In the genomic region with DNA sequence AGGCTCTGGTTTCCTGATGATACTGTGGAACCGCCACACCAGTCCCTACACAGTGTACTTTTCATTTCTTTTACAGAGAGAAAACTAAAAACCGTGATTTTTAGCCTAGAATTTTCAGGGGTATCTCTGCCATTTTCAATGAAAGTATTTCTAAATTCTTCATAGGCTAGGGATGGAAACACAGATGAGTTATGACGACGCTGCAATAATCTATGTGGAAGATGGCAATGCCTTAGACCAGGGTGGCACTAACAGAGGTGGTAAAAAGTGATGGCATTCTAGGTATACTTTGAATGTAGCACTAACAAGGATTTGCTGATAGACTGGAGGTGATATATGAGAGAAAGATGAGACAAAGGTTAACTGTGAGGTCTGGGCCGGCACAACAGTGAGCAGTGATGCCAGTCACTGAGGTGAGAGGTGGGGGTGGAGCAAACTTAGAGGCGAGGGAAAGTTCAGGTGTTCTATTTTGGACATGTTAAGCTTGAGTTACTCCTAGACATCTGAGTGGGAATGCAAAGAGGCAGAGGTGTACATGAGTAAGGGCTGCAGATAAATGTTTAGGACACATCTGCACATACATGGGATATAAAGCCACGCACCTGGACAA, we compare ENCODE assay signal across 18 cellular contexts. TPM values are rescaled to one million over a fixed set of nuclear protein-coding genes. Genes with fewer than 3 reads are reported as not detected.
DNase-seq lines count a peak whose midpoint lies in the region; ATAC-seq, FAIRE-seq and TF ChIP-seq lines count a peak whose summit lies in the region.
"Had no signal": no experiment of that assay in that cellular context is flagged by ENCODE, and none has a peak within 500 bp of the region (broad histone marks: within the 10 kb centered on the region; RNA-seq: fewer than 3 reads in every experiment).

No MANE protein-coding gene starts in this region.

- TF ChIP-seq CTCF in A549 (IDR thresholded peaks at IDR 0.05) (no peak), SK-N-SH (IDR thresholded peaks at IDR 0.05) (no peak)

- no peaks in the 10 kb centered on the region for H3K79me2 ChIP-seq in SK-N-SH (ENCODE audit: insufficient read depth)

- H4K8ac ChIP-seq in mesenchymal stem cell (ENCODE audit: low read length) = no peak overlapping the region

- H3K9me3 ChIP-seq in A549 = no peaks in the 10 kb centered on the region
- no peaks in the 10 kb centered on the region for H3K9me3 ChIP-seq in SK-N-SH
- H3K9me3 ChIP-seq in mesenchymal stem cell (ENCODE audit: control insufficient read depth, low read length) = no peaks in the 10 kb centered on the region
- H3K9me3 ChIP-seq: testis had no signal

- TF ChIP-seq POLR2A in A549 (IDR thresholded peaks at IDR 0.05; ENCODE audit: low read length) = no peak

- H3K4ac ChIP-seq in mesenchymal stem cell (ENCODE audit: low read depth in 1 of 2, low read length in 2 of 2) = no peak overlapping the region

- H3K4me2 ChIP-seq in A549 (no peak overlapping the region), SK-N-SH (no peak overlapping the region), mesenchymal stem cell (ENCODE audit: low read length, poor library complexity, severe bottlenecking) (no peak overlapping the region)
- H3K4me2 ChIP-seq: PC-9 had no signal

- CTCF ChIA-PET in A549 (lab: Yijun Ruan, JAX) (no interaction called here), SK-N-SH (lab: Yijun Ruan, JAX) (no interaction called here)

- H3K9me2 ChIP-seq in SK-N-SH = no peaks in the 10 kb centered on the region

- TF ChIP-seq EP300 in A549 (IDR thresholded peaks at IDR 0.05) (no peak), SK-N-SH (IDR thresholded peaks at IDR 0.05; ENCODE audit: borderline replicate concordance in 1 of 2, low read depth in 1 of 2, low read length in 1 of 2) (no peak)

- 88% methylated on average over 7 of the region's 7 CpGs for WGBS in A549 (ENCODE audit: missing lambda C conversion rate)
- 94% methylated on average over 7 of the region's 7 CpGs for WGBS in SK-N-SH (ENCODE audit: low lambda C conversion rate)
- 96% methylated on average over 5 of the region's 7 CpGs for WGBS in mesenchymal stem cell

- DNase-seq in A549 (ENCODE audit: low read depth in 1 of 2, low spot score in 1 of 2) (no peak), SK-N-SH (no peak), mesenchymal stem cell (no peak), NCI-H446 treated with DMSO at 0.1 percent for 48 hours (lab: John Stamatoyannopoulos, UW) (no peak), midbrain (lab: John Stamatoyannopoulos, UW) (no peak)
- DNase-seq: ACHN; activated B cell treated with CpG ODN at 0.5 μM for 24 hours; activated CD8-positive, alpha-beta memory T cell treated with anti-CD3 and anti-CD28 coated beads, Interleukin-2, amount 50 U/mL, for 4 hours; GF-D8; KG1; NCI-H1417 treated with DMSO at 0.1 percent for 48 hours; PC-9; posterior cingulate gyrus; testis had no signal

- no peak for TF ChIP-seq RAD21 in A549 (conservative IDR thresholded peaks at IDR 0.05 in 1 of 2, IDR thresholded peaks at IDR 0.05 in 1 of 2)
- no peak for TF ChIP-seq RAD21 in SK-N-SH (IDR thresholded peaks at IDR 0.05; ENCODE audit: low read length)

- H3F3A ChIP-seq in SK-N-SH (replicated peaks; ENCODE audit: insufficient read depth) = no peaks in the 10 kb centered on the region

- H3K79me1 ChIP-seq in mesenchymal stem cell (replicated peaks; ENCODE audit: low read length, poor library complexity, severe bottlenecking) = no peaks in the 10 kb centered on the region

- H3K23ac ChIP-seq in mesenchymal stem cell (ENCODE audit: low read length in 2 of 2) = no peak overlapping the region

- no peak overlapping the region for H4K91ac ChIP-seq in mesenchymal stem cell (ENCODE audit: low read length)

- POLR2A ChIA-PET in A549 (lab: Yijun Ruan, JAX) (no interaction called here), SK-N-SH (lab: Yijun Ruan, JAX) (no interaction called here)

- ATAC-seq in A549 = no peak
- peak; percentile 18 for ATAC-seq in GM19023 (IDR thresholded peaks at IDR 0.05; ENCODE audit: unreplicated experiment)
- peak; percentile 18 for ATAC-seq in HG02678 (IDR thresholded peaks at IDR 0.05; ENCODE audit: unreplicated experiment)
- peak; percentile 10 for ATAC-seq in HG03457 (IDR thresholded peaks at IDR 0.05; ENCODE audit: unreplicated experiment)

- no peak overlapping the region for H3K14ac ChIP-seq in mesenchymal stem cell (ENCODE audit: low read length in 2 of 2)

- H3K36me3 ChIP-seq in SK-N-SH (replicated peaks in 1 of 2; ENCODE audit: control insufficient read depth in 1 of 2, insufficient read depth in 2 of 2, low read length in 1 of 2) = peaks cover 68 to 77% of the 10 kb centered on the region in 2 experiments
- peaks cover 12 to 72% of the 10 kb centered on the region in 2 experiments for H3K36me3 ChIP-seq in mesenchymal stem cell (ENCODE audit: control insufficient read depth in 1 of 2, insufficient read depth in 2 of 2, low read depth in 1 of 2, low read length in 2 of 2)

- no peak overlapping the region for H3K27ac ChIP-seq in A549
- no peak overlapping the region for H3K27ac ChIP-seq in SK-N-SH (ENCODE audit: low read depth in 2 of 2, low read length in 1 of 2)
- H3K27ac ChIP-seq in mesenchymal stem cell (ENCODE audit: low read length, poor library complexity, severe bottlenecking) = no peak overlapping the region
- H3K27ac ChIP-seq: PC-9, testis had no signal

- H2BK120ac ChIP-seq in mesenchymal stem cell (ENCODE audit: low read depth, low read length) = no peak overlapping the region

- no peaks in the 10 kb centered on the region for H4K20me1 ChIP-seq in SK-N-SH (ENCODE audit: insufficient read depth)

- no peak overlapping the region for H2BK5ac ChIP-seq in mesenchymal stem cell (ENCODE audit: low read depth, low read length, poor library complexity, severe bottlenecking)

- H3K18ac ChIP-seq in mesenchymal stem cell (ENCODE audit: low read depth in 1 of 2, low read length in 2 of 2) = no peak overlapping the region

- H3K4me3 ChIP-seq in A549 (no peak overlapping the region), SK-N-SH (ENCODE audit: low read depth in 2 of 2, low read length in 1 of 2) (no peak overlapping the region), mesenchymal stem cell (ENCODE audit: insufficient read depth in 1 of 2, low read depth in 1 of 2, low read length in 2 of 2) (no peak overlapping the region)
- H3K4me3 ChIP-seq: PC-9, testis had no signal

- H2BK12ac ChIP-seq in mesenchymal stem cell (ENCODE audit: low read length in 2 of 2) = no peak overlapping the region

- FAIRE-seq in A549 (lab: Jason Lieb, UNC) = no peak
- FAIRE-seq: islet of Langerhans had no signal

- H3K4me1 ChIP-seq in A549 = no peaks in the 10 kb centered on the region
- H3K4me1 ChIP-seq in SK-N-SH (ENCODE audit: control insufficient read depth in 1 of 2, insufficient read depth in 2 of 2, low read depth in 1 of 2, low read length in 1 of 2) = no peaks in the 10 kb centered on the region
- H3K4me1 ChIP-seq in mesenchymal stem cell (ENCODE audit: control insufficient read depth, insufficient read depth, low read depth, low read length) = no peaks in the 10 kb centered on the region
- H3K4me1 ChIP-seq: testis had no signal

- H3K9ac ChIP-seq in SK-N-SH (no peak overlapping the region), mesenchymal stem cell (ENCODE audit: low read length) (no peak overlapping the region)

- H3K27me3 ChIP-seq in SK-N-SH (ENCODE audit: insufficient read depth) (no peaks in the 10 kb centered on the region), mesenchymal stem cell (ENCODE audit: control insufficient read depth in 1 of 2, insufficient read depth in 1 of 2, low read length in 2 of 2) (no peaks in the 10 kb centered on the region)
- H3K27me3 ChIP-seq: testis had no signal

- no peak overlapping the region for H2AK5ac ChIP-seq in mesenchymal stem cell (ENCODE audit: low read length, severe bottlenecking)

- H2BK15ac ChIP-seq in mesenchymal stem cell (ENCODE audit: low read depth, poor library complexity, severe bottlenecking) = no peak overlapping the region

- H2AFZ ChIP-seq in SK-N-SH (ENCODE audit: low read depth) (no peak overlapping the region), mesenchymal stem cell (ENCODE audit: low read depth, low read length) (no peak overlapping the region)
- H2AFZ ChIP-seq: PC-9 had no signal

TF ChIP-seq in A549, 52 proteins besides CTCF, POLR2A, EP300 and RAD21:
- TF ChIP-seq MAFK (IDR thresholded peaks at IDR 0.05; ENCODE audit: partially characterized antibody) = peak; percentile 28
- TF ChIP-seq NFE2L2 (conservative IDR thresholded peaks at IDR 0.05; ENCODE audit: low read length) = no peak
TF ChIP-seq in A549: peak in this region for 1.

TF ChIP-seq in SK-N-SH, 30 proteins besides CTCF, POLR2A, EP300 and RAD21 (continues in another document):
- TF ChIP-seq, protein P1, sequence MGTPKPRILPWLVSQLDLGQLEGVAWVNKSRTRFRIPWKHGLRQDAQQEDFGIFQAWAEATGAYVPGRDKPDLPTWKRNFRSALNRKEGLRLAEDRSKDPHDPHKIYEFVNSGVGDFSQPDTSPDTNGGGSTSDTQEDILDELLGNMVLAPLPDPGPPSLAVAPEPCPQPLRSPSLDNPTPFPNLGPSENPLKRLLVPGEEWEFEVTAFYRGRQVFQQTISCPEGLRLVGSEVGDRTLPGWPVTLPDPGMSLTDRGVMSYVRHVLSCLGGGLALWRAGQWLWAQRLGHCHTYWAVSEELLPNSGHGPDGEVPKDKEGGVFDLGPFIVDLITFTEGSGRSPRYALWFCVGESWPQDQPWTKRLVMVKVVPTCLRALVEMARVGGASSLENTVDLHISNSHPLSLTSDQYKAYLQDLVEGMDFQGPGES (IDR thresholded peaks at IDR 0.05; ENCODE audit: low read depth, low read length) = no peak
- TF ChIP-seq RXRA (IDR thresholded peaks at IDR 0.05; ENCODE audit: borderline replicate concordance, low read depth) = no peak
- no peak for TF ChIP-seq JUND (IDR thresholded peaks at IDR 0.05)
- no peak for TF ChIP-seq TEAD4 (IDR thresholded peaks at IDR 0.05; ENCODE audit: borderline replicate concordance, insufficient read depth)
- no peak for TF ChIP-seq RCOR1 (IDR thresholded peaks at IDR 0.05; ENCODE audit: low read length)
- no peak for TF ChIP-seq RFX5 (IDR thresholded peaks at IDR 0.05; ENCODE audit: low read length)
- TF ChIP-seq, protein P2, sequence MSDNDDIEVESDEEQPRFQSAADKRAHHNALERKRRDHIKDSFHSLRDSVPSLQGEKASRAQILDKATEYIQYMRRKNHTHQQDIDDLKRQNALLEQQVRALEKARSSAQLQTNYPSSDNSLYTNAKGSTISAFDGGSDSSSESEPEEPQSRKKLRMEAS (IDR thresholded peaks at IDR 0.05; ENCODE audit: low read depth) = no peak

RNA-seq across cellular contexts. Expression of a gene that starts 56.4 kb away (rescaled TPM):
- polyA plus RNA-seq in A549 (2011; rRNA removed) = 17.5 and 23.3 TPM in 2 replicates
- 5.4 and 5.9 TPM in 2 replicates for polyA plus RNA-seq in A549 (2012; cell fraction: cytosol; rRNA removed)
- 4.9 and 6.3 TPM in 2 replicates for polyA plus RNA-seq in A549 (2012; cell fraction: nucleus; rRNA removed)
- 6.1 to 7.2 TPM (median 6.2 TPM) in 3 replicates for polyA plus RNA-seq in A549 (2017; fragmentation: RNase III; extraction: RNeasy Plus Mini Kit Qiagen cat#74134 plus additional on column Dnase treatment)
- 15.8 and 18.6 TPM in 2 replicates for polyA minus RNA-seq in A549 (2011; rRNA and poly(A)+ RNA removed)
- 9.6 and 10.1 TPM in 2 replicates for polyA plus RNA-seq in SK-N-SH (2012; rRNA removed)
- 7.6 and 9.2 TPM in 2 replicates for polyA plus RNA-seq in SK-N-SH (2012; cell fraction: cytosol; rRNA removed)
- polyA plus RNA-seq in SK-N-SH (2012; cell fraction: nucleus; rRNA removed) = 19.7 and 29.3 TPM in 2 replicates
- 3.5 TPM for polyA plus RNA-seq in mesenchymal stem cell (2013, experiment 1 of 2)
- polyA plus RNA-seq in mesenchymal stem cell (2013, experiment 2 of 2) = 3.1 TPM

Comparison
In these comparisons a context has a peak if more than half of its experiments do, and no peak if none do; other contexts are left out.
1. ATAC-seq: peak in GM19023 (single experiment), HG02678 (single experiment) and HG03457 (single experiment); none in A549 (0 of 2).